ENCODE assay signal across 25 cellular contexts in genomic region chr15:93044301-93045190, GRCh38. TPM values are rescaled to one million over a fixed set of nuclear protein-coding genes. Genes with fewer than 3 reads are reported as not detected.
A peak's percentile ranks its signal among the peaks of the same experiment; 100 is the strongest.
DNase-seq lines count a peak whose midpoint lies in the region; ATAC-seq and TF ChIP-seq lines count a peak whose summit lies in the region.
"Had no signal": no experiment of that assay in that cellular context is flagged by ENCODE, and none has a peak within 500 bp of the region (broad histone marks: within the 10 kb centered on the region; RNA-seq: fewer than 3 reads in every experiment).

No MANE protein-coding gene starts in this region.

- DNase-seq in chondrocyte (ENCODE audit: low spot score) (peak; percentile 87), lower lobe of right lung (peak; percentile 38), NCI-H2107 (lab: John Stamatoyannopoulos, UW) (no peak), HK-2 (ENCODE audit: unreplicated experiment) (no peak)
- DNase-seq: Caco-2; CD4-positive, CD25-positive, alpha-beta regulatory T cell; DMS 273 treated with DMSO at 0.1 percent for 48 hours; DMS79 treated with DMSO at 0.1 percent for 48 hours; Karpas-422; MV-4-11; NCI-H1694; NCI-H2081; NCI-H446; Peyer's patch; SHP77 had no signal

- H3K4me1 Mint-ChIP-seq in chondrocyte (ENCODE audit: low read depth) = no peaks in the 10 kb centered on the region

- H4K20me1 ChIP-seq in BLaER1 treated with 17β-estradiol and CSF1 and Interleukin-3, amounts not matched to agents 10 nM and 100 nM = peaks cover 0 to 54% (median 7%) of the 10 kb centered on the region in 11 experiments; a peak in 13 of 22 replicates

- peak overlapping the region in 6 of 11 experiments; percentile 11 to 51 (median 40); a peak in 7 of 22 replicates for H3K9ac ChIP-seq in BLaER1 treated with 17β-estradiol and CSF1 and Interleukin-3, amounts not matched to agents 10 nM and 100 nM
- no peak overlapping the region for H3K9ac ChIP-seq in rectal smooth muscle tissue (ENCODE audit: low read length)

- H3K27me3 ChIP-seq in BLaER1 treated with 17β-estradiol and CSF1 and Interleukin-3, amounts not matched to agents 10 nM and 100 nM = 0 out of 22 replicates have a peak, but pooled peaks cover 0 to 4% (median 0%) of the 10 kb centered on the region in 11 experiments
- H3K27me3 ChIP-seq in lower lobe of right lung (ENCODE audit: low read depth) = no peaks in the 10 kb centered on the region
- no peaks in the 10 kb centered on the region for H3K27me3 ChIP-seq in rectal smooth muscle tissue (ENCODE audit: control insufficient read depth, insufficient read depth, low read length)
- H3K27me3 ChIP-seq: Peyer's patch had no signal

- peak overlapping the region in 8 of 11 experiments; percentile 51 to 68 (median 59); a peak in 15 of 22 replicates for H3K4me2 ChIP-seq in BLaER1 treated with 17β-estradiol and CSF1 and Interleukin-3, amounts not matched to agents 10 nM and 100 nM
- H3K4me2 ChIP-seq: GM23338 had no signal

- H3K9me3 Mint-ChIP-seq in chondrocyte (ENCODE audit: low read depth) = peaks cover 13% of the 10 kb centered on the region

- intact Hi-C loops in lower lobe of right lung (cut with DNase I) = no loop called here

- H3K27me3 Mint-ChIP-seq in chondrocyte (ENCODE audit: low read depth) = no peaks in the 10 kb centered on the region

- no peak overlapping the region for H3K4me3 Mint-ChIP-seq in chondrocyte (ENCODE audit: unreplicated experiment)
- H3K4me3 Mint-ChIP-seq: B cell; CD4-positive, CD25-positive, alpha-beta regulatory T cell; GM23338; IgD-negative memory B cell had no signal

- TF ChIP-seq CTCF in chondrocyte (IDR thresholded peaks at IDR 0.05) (no peak), lower lobe of right lung (IDR thresholded peaks at IDR 0.05) (no peak)

- H3K9me3 ChIP-seq in BLaER1 treated with 17β-estradiol and CSF1 and Interleukin-3, amounts not matched to agents 10 nM and 100 nM (replicated peaks in 1 of 11) = peaks cover 0 to 12% (median 8%) of the 10 kb centered on the region in 11 experiments; a peak in 12 of 22 replicates
- peaks cover 5% of the 10 kb centered on the region for H3K9me3 ChIP-seq in lower lobe of right lung
- H3K9me3 ChIP-seq: Peyer's patch had no signal

- H3K36me3 Mint-ChIP-seq in chondrocyte (ENCODE audit: low read depth) = peaks cover 37% of the 10 kb centered on the region
- H3K36me3 Mint-ChIP-seq: CD4-positive, CD25-positive, alpha-beta regulatory T cell; IgD-negative memory B cell had no signal

- no peak overlapping the region for H3K27ac Mint-ChIP-seq in chondrocyte (ENCODE audit: unreplicated experiment)
- H3K27ac Mint-ChIP-seq: B cell, GM23338, IgD-negative memory B cell had no signal

- H3K4me3 ChIP-seq in BLaER1 treated with 17β-estradiol and CSF1 and Interleukin-3, amounts not matched to agents 10 nM and 100 nM = no peak overlapping the region
- H3K4me3 ChIP-seq in lower lobe of right lung (no peak overlapping the region), rectal smooth muscle tissue (ENCODE audit: low read length) (no peak overlapping the region)
- H3K4me3 ChIP-seq: GM23338, Peyer's patch had no signal

- peaks cover 41 to 98% (median 92%) of the 10 kb centered on the region in 10 experiments for H3K4me1 ChIP-seq in BLaER1 treated with 17β-estradiol and CSF1 and Interleukin-3, amounts not matched to agents 10 nM and 100 nM
- H3K4me1 ChIP-seq in lower lobe of right lung (peaks cover 32% of the 10 kb centered on the region), rectal smooth muscle tissue (ENCODE audit: control insufficient read depth, insufficient read depth, low read length) (peaks cover 14% of the 10 kb centered on the region)
- H3K4me1 ChIP-seq: Caco-2, Peyer's patch had no signal

- peaks cover 0 to 68% (median 30%) of the 10 kb centered on the region in 11 experiments; a peak in 14 of 22 replicates for H3K36me3 ChIP-seq in BLaER1 treated with 17β-estradiol and CSF1 and Interleukin-3, amounts not matched to agents 10 nM and 100 nM
- H3K36me3 ChIP-seq in lower lobe of right lung (peaks cover 8% of the 10 kb centered on the region), rectal smooth muscle tissue (ENCODE audit: control insufficient read depth, insufficient read depth, low read length) (peaks cover 18% of the 10 kb centered on the region)

- ATAC-seq in lower lobe of right lung = no peak
- no peak for ATAC-seq in HG03280 (IDR thresholded peaks at IDR 0.05; ENCODE audit: unreplicated experiment)
- ATAC-seq in GM19397 (IDR thresholded peaks at IDR 0.05; ENCODE audit: unreplicated experiment) = no peak
- ATAC-seq: HCT116 had no signal

- peak overlapping the region in 8 of 11 experiments; percentile 4 to 48 (median 31); a peak in 10 of 22 replicates for H3K27ac ChIP-seq in BLaER1 treated with 17β-estradiol and CSF1 and Interleukin-3, amounts not matched to agents 10 nM and 100 nM
- no peak overlapping the region for H3K27ac ChIP-seq in lower lobe of right lung
- peak overlapping the region; percentile 42 for H3K27ac ChIP-seq in rectal smooth muscle tissue (ENCODE audit: low read depth, low read length)
- H3K27ac ChIP-seq: Peyer's patch had no signal

RNA-seq across cellular contexts. Expression of gene RGMA, which starts 44.5 kb away (rescaled TPM):
- 13.0 to 26.2 TPM (median 15.6 TPM) in 3 replicates for total RNA-seq in chondrocyte
- total RNA-seq in lower lobe of right lung = 9.7 TPM
- total RNA-seq: B cell, M059J, OCI-LY7 had no signal

Comparison
In these comparisons a context has a peak if more than half of its experiments do, and no peak if none do; other contexts are left out.
1. DNase-seq: peak in chondrocyte (single experiment) and lower lobe of right lung (single experiment); none in NCI-H2107 (single experiment) and HK-2 (single experiment).